1 cellular context compared by ENCODE assay signal in genomic region chr3:50147861-50148260, GRCh38.
TF ChIP-seq lines count a peak whose summit lies in the region.

No MANE protein-coding gene starts in this region.

TF ChIP-seq in K562, 482 proteins besides CTCF, POLR2A, EP300 and RAD21:
- TF ChIP-seq MIER1 (IDR thresholded peaks at IDR 0.05; ENCODE audit: low read depth) (no peak), THAP7 (CRISPR knock-in tag; IDR thresholded peaks at IDR 0.05) (no peak), SRSF9 (IDR thresholded peaks at IDR 0.05; ENCODE audit: borderline replicate concordance, low read depth, low read length) (no peak), ATF1 (CRISPR knock-in tag; IDR thresholded peaks at IDR 0.05) (no peak), ATF1 (tag; IDR thresholded peaks at IDR 0.05) (no peak), ZNF785 (CRISPR knock-in tag; IDR thresholded peaks at IDR 0.05) (no peak), GABPA (tag; conservative IDR thresholded peaks at IDR 0.05; ENCODE audit: low read depth) (no peak), SRF (CRISPR knock-in tag; IDR thresholded peaks at IDR 0.05) (no peak)
